In the genomic region with DNA sequence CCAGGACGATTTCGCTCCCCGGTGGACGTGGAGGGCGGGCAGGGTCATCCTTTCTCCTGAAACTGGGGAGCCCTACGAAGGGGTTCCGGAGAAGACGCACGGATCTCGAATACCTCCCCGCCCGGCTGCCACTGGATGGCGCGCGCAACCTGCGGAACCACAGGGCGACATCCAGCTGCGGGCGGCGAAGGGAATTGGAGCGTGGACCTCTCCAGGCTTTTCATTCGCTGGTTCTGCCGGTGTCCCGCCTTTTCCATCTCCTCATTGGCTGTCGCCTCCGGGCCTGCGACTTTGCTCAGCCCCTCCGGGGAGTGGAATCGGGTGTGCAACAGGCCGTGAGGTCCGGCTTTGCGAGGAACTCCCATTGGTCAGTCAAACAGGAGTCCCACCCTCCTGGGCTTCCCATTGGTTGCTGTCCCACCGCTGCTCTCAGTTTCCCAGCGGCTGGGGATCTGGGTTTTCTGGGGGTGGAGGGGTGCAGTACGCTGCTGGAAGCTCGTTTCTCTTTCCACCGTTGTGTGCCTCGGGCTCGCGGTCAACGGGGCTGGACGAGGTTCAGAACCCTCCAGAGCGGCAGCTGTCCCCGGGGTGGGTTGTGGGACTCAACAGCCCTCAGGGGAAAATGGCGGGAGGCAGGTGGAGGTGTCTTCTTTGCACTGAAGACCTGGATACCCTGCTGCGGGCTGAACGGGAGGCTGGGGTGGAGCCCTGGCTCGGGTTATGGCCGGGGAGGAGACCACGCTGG, we compare ENCODE assay signal across 8 cellular contexts.
A peak's percentile ranks its signal among the peaks of the same experiment; 100 is the strongest.
DNase-seq lines count a peak whose midpoint lies in the region; ATAC-seq and TF ChIP-seq lines count a peak whose summit lies in the region.

No MANE protein-coding gene starts in this region.

- H3K4me3 ChIP-seq in NT2/D1 (ENCODE audit: insufficient read length, low read depth), result peak overlapping the region; percentile 78
- H3K4me3 ChIP-seq in epithelial cell of esophagus (ENCODE audit: low read length), result peak overlapping the region; percentile 93

- no peaks in the 10 kb centered on the region for H3K27me3 ChIP-seq in NT2/D1 (ENCODE audit: insufficient read depth, insufficient read length)

- ATAC-seq in GM21367 (IDR thresholded peaks at IDR 0.05; ENCODE audit: unreplicated experiment), result peak; percentile 91

- no peaks in the 10 kb centered on the region for H3K4me1 ChIP-seq in NT2/D1 (ENCODE audit: insufficient read depth, insufficient read length)

- TF ChIP-seq CTCF in epithelial cell of esophagus (IDR thresholded peaks at IDR 0.05; ENCODE audit: insufficient read depth, low read depth, low read length, missing control alignments), result peak; percentile 73

- DNase-seq in COLO829 (ENCODE audit: low spot score) (peak; percentile 78), HUDEP-2 (lab: John Stamatoyannopoulos, UW; ENCODE audit: unreplicated experiment in 76 of 76) (peak in 73 of 76 experiments; percentile 23 to 90 (median 72)), NT2/D1 (ENCODE audit: low read depth, low spot score) (peak; percentile 94), epithelial cell of esophagus (ENCODE audit: low read depth) (peak; percentile 99), middle frontal gyrus (ENCODE audit: extremely low spot score, low spot score) (peak; percentile 99)
- DNase-seq in activated CD8-positive, alpha-beta memory T cell treated with anti-CD3 and anti-CD28 coated beads, Interleukin-2, amount 50 U/mL, for 48 hours, result peak; percentile 93
- peak; percentile 76 to 82 for DNase-seq in stimulated activated CD8-positive, alpha-beta memory T cell treated with anti-CD3 and anti-CD28 coated beads, Interleukin-2, amount 100 ng/mL, for 1 hour (ENCODE audit: low read depth in 2 of 2)

- no peaks in the 10 kb centered on the region; the same call in 1 of the 2 replicates for H3K9me3 ChIP-seq in NT2/D1 (ENCODE audit: insufficient read depth, low read length)

- peak overlapping the region; percentile 80 for H3K9ac ChIP-seq in NT2/D1 (ENCODE audit: insufficient read length, low read depth)

- H3K36me3 ChIP-seq in NT2/D1 (ENCODE audit: insufficient read depth, insufficient read length, low read length), result no peaks in the 10 kb centered on the region

Comparison
In these comparisons a context has a peak if more than half of its experiments do, and no peak if none do; other contexts are left out.
1. Peak in every context shown above with its lines: DNase-seq, ATAC-seq and H3K4me3 ChIP-seq.